ENCODE assay signal across 15 cellular contexts in genomic region chrX:45750639-45751038, GRCh38.
A peak's percentile ranks its signal among the peaks of the same experiment; 100 is the strongest.
DNase-seq lines count a peak whose midpoint lies in the region; TF ChIP-seq lines count a peak whose summit lies in the region.
"Had no signal": no experiment of that assay in that cellular context is flagged by ENCODE, and none has a peak within 500 bp of the region (broad histone marks: within the 10 kb centered on the region; RNA-seq: fewer than 3 reads in every experiment).

No MANE protein-coding gene starts in this region.

- H3K36me3 Mint-ChIP-seq in activated T-cell treated with anti-CD3 and anti-CD28 coated beads, Interleukin-2, amount 50 U/mL, for 24 hours (ENCODE audit: low read depth): peaks cover 34% of the 10 kb centered on the region
- peaks cover 46% of the 10 kb centered on the region for H3K36me3 Mint-ChIP-seq in activated T-helper 2 cell treated with anti-CD3 and anti-CD28 coated beads, Interferon-gamma antibody, Interleukin-2, Interleukin-4, amounts not matched to agents 10 μg/mL and 5 μg/mL and 100 μg/mL, durations not matched to agents 14 hours and 24 hours and 36 hours (ENCODE audit: low read depth)

- no peak for TF ChIP-seq POLR2A in esophagus muscularis mucosa (IDR thresholded peaks at IDR 0.05; ENCODE audit: low read depth)

- no peaks in the 10 kb centered on the region for H3K9me3 Mint-ChIP-seq in activated T-cell treated with anti-CD3 and anti-CD28 coated beads, Interleukin-2, amount 50 U/mL, for 24 hours
- H3K9me3 Mint-ChIP-seq in activated T-helper 2 cell treated with anti-CD3 and anti-CD28 coated beads, Interferon-gamma antibody, Interleukin-2, Interleukin-4, amounts not matched to agents 10 μg/mL and 5 μg/mL and 100 μg/mL, durations not matched to agents 14 hours and 24 hours and 36 hours: no peaks in the 10 kb centered on the region
- H3K9me3 Mint-ChIP-seq: neural crest cell had no signal

- H3K36me3 ChIP-seq in SK-N-MC (ENCODE audit: insufficient read depth, low read length) (peaks cover 15% of the 10 kb centered on the region), esophagus muscularis mucosa (peaks cover 0 to 9% (median 3%) of the 10 kb centered on the region in 4 donors), skeletal muscle satellite cell (ENCODE audit: insufficient read depth, low read length) (peaks cover 72% of the 10 kb centered on the region)
- H3K36me3 ChIP-seq: WERI-Rb-1 had no signal

- peak overlapping the region; percentile 65 for H3K27ac Mint-ChIP-seq in activated T-cell treated with anti-CD3 and anti-CD28 coated beads, Interleukin-2, amount 50 U/mL, for 24 hours
- H3K27ac Mint-ChIP-seq in activated T-helper 2 cell treated with anti-CD3 and anti-CD28 coated beads, Interferon-gamma antibody, Interleukin-2, Interleukin-4, amounts not matched to agents 10 μg/mL and 5 μg/mL and 100 μg/mL, durations not matched to agents 14 hours and 24 hours and 36 hours: no peak overlapping the region

- H3K4me1 Mint-ChIP-seq in activated T-cell treated with anti-CD3 and anti-CD28 coated beads, Interleukin-2, amount 50 U/mL, for 24 hours (ENCODE audit: low read depth): peaks cover 22% of the 10 kb centered on the region
- H3K4me1 Mint-ChIP-seq in activated T-helper 2 cell treated with anti-CD3 and anti-CD28 coated beads, Interferon-gamma antibody, Interleukin-2, Interleukin-4, amounts not matched to agents 10 μg/mL and 5 μg/mL and 100 μg/mL, durations not matched to agents 14 hours and 24 hours and 36 hours (ENCODE audit: low read depth): peaks cover 33% of the 10 kb centered on the region

- peaks cover 4 to 38% (median 21%) of the 10 kb centered on the region in 4 donors for H3K4me1 ChIP-seq in esophagus muscularis mucosa
- peaks cover 91% of the 10 kb centered on the region for H3K4me1 ChIP-seq in skeletal muscle satellite cell (ENCODE audit: control insufficient read depth, insufficient read depth, low read length)
- H3K4me1 ChIP-seq: Caco-2, testis had no signal

- intact Hi-C loops in esophagus muscularis mucosa (cut with DNase I): no loop called here
- intact Hi-C loops in activated T-helper 2 cell treated with anti-CD3 and anti-CD28 coated beads, Interferon-gamma antibody, Interleukin-2, Interleukin-4, amounts not matched to agents 10 μg/mL and 5 μg/mL and 100 μg/mL, durations not matched to agents 14 hours and 24 hours and 36 hours (cut with micrococcal nuclease): loop anchor here (10.0 kb wide), 1 partner anchor 574 kb away; no protein-coding TSS in a partner anchor

- no peak for DNase-seq in activated T-cell treated with anti-CD3 and anti-CD28 coated beads, Interleukin-2, amount 50 U/mL, for 24 hours
- no peak for DNase-seq in activated T-cell treated with anti-CD3 and anti-CD28 coated beads, Interleukin-2, amount 50 U/mL, for 1 hour
- DNase-seq in SK-N-MC (ENCODE audit: low read depth, low spot score): no peak
- no peak for DNase-seq in esophagus muscularis mucosa (ENCODE audit: extremely low spot score)
- no peak for DNase-seq in activated T-helper 2 cell treated with anti-CD3 and anti-CD28 coated beads, Interferon-gamma antibody, Interleukin-2, Interleukin-4, amounts not matched to agents 10 μg/mL and 5 μg/mL and 100 μg/mL, durations not matched to agents 14 hours and 24 hours and 36 hours (ENCODE audit: low spot score)
- DNase-seq in GF-D8 (lab: John Stamatoyannopoulos, UW): no peak
- DNase-seq in HK-2 (ENCODE audit: unreplicated experiment): no peak
- DNase-seq: ACHN, Caco-2, lower lobe of right lung, testis, WERI-Rb-1 had no signal

- H3K9me3 ChIP-seq in SK-N-MC (ENCODE audit: low read depth, low read length): no peaks in the 10 kb centered on the region
- no peaks in the 10 kb centered on the region for H3K9me3 ChIP-seq in esophagus muscularis mucosa
- H3K9me3 ChIP-seq in skeletal muscle satellite cell (replicated peaks; ENCODE audit: low read length): no peaks in the 10 kb centered on the region
- H3K9me3 ChIP-seq: Caco-2, HAP-1, lower lobe of right lung, testis had no signal

- no peak for TF ChIP-seq EP300 in esophagus muscularis mucosa (IDR thresholded peaks at IDR 0.05)

- H3K4me3 Mint-ChIP-seq in activated T-cell treated with anti-CD3 and anti-CD28 coated beads, Interleukin-2, amount 50 U/mL, for 24 hours: no peak overlapping the region
- no peak overlapping the region for H3K4me3 Mint-ChIP-seq in activated T-helper 2 cell treated with anti-CD3 and anti-CD28 coated beads, Interferon-gamma antibody, Interleukin-2, Interleukin-4, amounts not matched to agents 10 μg/mL and 5 μg/mL and 100 μg/mL, durations not matched to agents 14 hours and 24 hours and 36 hours (ENCODE audit: low read depth)
- H3K4me3 Mint-ChIP-seq: neural crest cell had no signal

- H3K4me3 ChIP-seq in SK-N-MC (no peak overlapping the region), esophagus muscularis mucosa (no peak overlapping the region), skeletal muscle satellite cell (ENCODE audit: low read length) (no peak overlapping the region)
- H3K4me3 ChIP-seq: HAP-1, lower lobe of right lung, testis had no signal

- H3K27me3 ChIP-seq in esophagus muscularis mucosa: no peaks in the 10 kb centered on the region
- no peaks in the 10 kb centered on the region for H3K27me3 ChIP-seq in skeletal muscle satellite cell (ENCODE audit: control insufficient read depth, insufficient read depth, low read length)
- H3K27me3 ChIP-seq: testis had no signal

- WGBS in esophagus muscularis mucosa: 56% methylated on average over 5 of the region's 5 CpGs

- H3K9ac ChIP-seq in SK-N-MC (ENCODE audit: insufficient read length): no peak overlapping the region
- H3K9ac ChIP-seq in skeletal muscle satellite cell (ENCODE audit: low read depth, low read length): peak overlapping the region; percentile 22

- H3K4me2 ChIP-seq in skeletal muscle satellite cell (ENCODE audit: low read length): peak overlapping the region; percentile 41

- H3K27me3 Mint-ChIP-seq in activated T-cell treated with anti-CD3 and anti-CD28 coated beads, Interleukin-2, amount 50 U/mL, for 24 hours: peaks cover 38% of the 10 kb centered on the region
- H3K27me3 Mint-ChIP-seq in activated T-helper 2 cell treated with anti-CD3 and anti-CD28 coated beads, Interferon-gamma antibody, Interleukin-2, Interleukin-4, amounts not matched to agents 10 μg/mL and 5 μg/mL and 100 μg/mL, durations not matched to agents 14 hours and 24 hours and 36 hours (ENCODE audit: low read depth): no peaks in the 10 kb centered on the region

- TF ChIP-seq CTCF in esophagus muscularis mucosa (IDR thresholded peaks at IDR 0.05): no peak

- H3K27ac ChIP-seq in SK-N-MC (peak overlapping the region; percentile 10; the same call in 1 of the 2 replicates), esophagus muscularis mucosa (replicated peaks in 1 of 4) (peak overlapping the region; percentile 8 to 42 (median 34))
- H3K27ac ChIP-seq: lower lobe of right lung, testis, WERI-Rb-1 had no signal
